ENCODE assay signal across 29 cellular contexts in genomic region chr10:52383088-52383487, GRCh38.
"Had no signal": no experiment of that assay in that cellular context is flagged by ENCODE, and none has a peak within 500 bp of the region (broad histone marks: within the 10 kb centered on the region; RNA-seq: fewer than 3 reads in every experiment).

No MANE protein-coding gene starts in this region.

- H3K4me1 ChIP-seq: SJSA1 had no signal

- DNase-seq: activated CD4-positive, alpha-beta T cell treated with anti-CD3 and anti-CD28 coated beads, Interleukin-2, amount 10 ng/mL, durations not matched to agents 24 days and 14 days; activated CD4-positive, alpha-beta T cell treated with anti-CD3 and anti-CD28 coated beads, Interleukin-2, amount 50 U/mL, for 4 hours; activated CD8-positive, alpha-beta T cell treated with anti-CD3 and anti-CD28 coated beads, Interleukin-2, amount 10 ng/mL, durations not matched to agents 7 days and 5 days; activated gamma-delta T cell; activated naive CD4-positive, alpha-beta T cell treated with Interleukin-2 at 50 U/mL for 16 hours; activated naive CD8-positive, alpha-beta T cell treated with anti-CD3 and anti-CD28 coated beads, Interleukin-2, amount 10 ng/mL, durations not matched to agents 7 days and 5 days; activated T-cell treated with anti-CD3 and anti-CD28 coated beads, Interleukin-2, amount 50 U/mL, for 24 hours; amniotic stem cell; aorta; brain microvascular endothelial cell; central memory CD4-positive, alpha-beta T cell; Karpas-422; KBM-7; NCI-H1105; NCI-H1417 treated with DMSO at 0.1 percent for 48 hours; NCI-H187 treated with DMSO at 0.1 percent for 48 hours; NCI-H2081; NCI-H2171; NCI-H510A; NCI-H526; NCI-H748 treated with DMSO at 0.1 percent for 48 hours; NK-92 treated with Interleukin-12 subunit alpha and Interleukin-12 subunit beta, amount 100 ng/mL, for 24 hours; PC-9; SHP77 had no signal

- H3K4me1 Mint-ChIP-seq: activated CD4-positive, alpha-beta T cell treated with anti-CD3 and anti-CD28 coated beads, Interleukin-2, amount 10 ng/mL, durations not matched to agents 24 days and 14 days; activated naive CD4-positive, alpha-beta T cell treated with anti-CD3 and anti-CD28 coated beads, Interleukin-2, amount 50 U/mL, for 24 hours; activated naive CD8-positive, alpha-beta T cell treated with anti-CD3 and anti-CD28 coated beads, Interleukin-2, amount 10 ng/mL, durations not matched to agents 7 days and 5 days had no signal

- H3K4me3 ChIP-seq: PC-9, SJSA1 had no signal

- H3K4me2 ChIP-seq: PC-9 had no signal

- H3K27me3 ChIP-seq: brain microvascular endothelial cell, SJSA1 had no signal

- H3K27me3 Mint-ChIP-seq: activated CD4-positive, alpha-beta T cell treated with anti-CD3 and anti-CD28 coated beads, Interleukin-2, amount 10 ng/mL, durations not matched to agents 24 days and 14 days; activated naive CD4-positive, alpha-beta T cell treated with anti-CD3 and anti-CD28 coated beads, Interleukin-2, amount 50 U/mL, for 24 hours; activated naive CD8-positive, alpha-beta T cell treated with anti-CD3 and anti-CD28 coated beads, Interleukin-2, amount 10 ng/mL, durations not matched to agents 7 days and 5 days; activated T-cell treated with anti-CD3 and anti-CD28 coated beads, Interleukin-2, amount 50 U/mL, for 24 hours had no signal

- H3K27ac Mint-ChIP-seq: activated CD4-positive, alpha-beta T cell treated with anti-CD3 and anti-CD28 coated beads, Interleukin-2, amount 10 ng/mL, durations not matched to agents 24 days and 14 days; activated CD8-positive, alpha-beta T cell treated with anti-CD3 and anti-CD28 coated beads, Interleukin-2, amount 10 ng/mL, durations not matched to agents 7 days and 5 days; activated naive CD4-positive, alpha-beta T cell treated with anti-CD3 and anti-CD28 coated beads, Interleukin-2, amount 50 U/mL, for 24 hours; activated naive CD8-positive, alpha-beta T cell treated with anti-CD3 and anti-CD28 coated beads, Interleukin-2, amount 10 ng/mL, durations not matched to agents 7 days and 5 days; activated T-cell treated with anti-CD3 and anti-CD28 coated beads, Interleukin-2, amount 50 U/mL, for 24 hours; activated T-helper 2 cell treated with anti-CD3 and anti-CD28 coated beads, Interferon-gamma antibody, Interleukin-2, Interleukin-4, amounts not matched to agents 10 μg/mL and 5 μg/mL and 100 μg/mL, durations not matched to agents 14 hours and 24 hours and 36 hours; T-helper 1 cell treated with Interleukin-12 subunit alpha and Interleukin-12 subunit beta and Interleukin-4 antibody, amounts not matched to agents 30 μg/mL and 1 μg/mL, for 36 hours; T-helper 2 cell treated with Interferon-gamma antibody and Interleukin-4, amounts not matched to agents 5 μg/mL and 100 μg/mL, for 36 hours had no signal

- H3K4me3 Mint-ChIP-seq: activated CD4-positive, alpha-beta T cell treated with anti-CD3 and anti-CD28 coated beads, Interleukin-2, amount 10 ng/mL, durations not matched to agents 24 days and 14 days; activated CD8-positive, alpha-beta T cell treated with anti-CD3 and anti-CD28 coated beads, Interleukin-2, amount 10 ng/mL, durations not matched to agents 7 days and 5 days; activated naive CD4-positive, alpha-beta T cell treated with anti-CD3 and anti-CD28 coated beads, Interleukin-2, amount 50 U/mL, for 24 hours; activated naive CD8-positive, alpha-beta T cell treated with anti-CD3 and anti-CD28 coated beads, Interleukin-2, amount 10 ng/mL, durations not matched to agents 7 days and 5 days; activated T-cell treated with anti-CD3 and anti-CD28 coated beads, Interleukin-2, amount 50 U/mL, for 24 hours; T-helper 1 cell treated with Interleukin-12 subunit alpha and Interleukin-12 subunit beta and Interleukin-4 antibody, amounts not matched to agents 30 μg/mL and 1 μg/mL, for 36 hours; T-helper 2 cell treated with Interferon-gamma antibody and Interleukin-4, amounts not matched to agents 5 μg/mL and 100 μg/mL, for 36 hours had no signal

- H3K9me3 Mint-ChIP-seq: activated CD4-positive, alpha-beta T cell treated with anti-CD3 and anti-CD28 coated beads, Interleukin-2, amount 10 ng/mL, durations not matched to agents 24 days and 14 days; activated naive CD4-positive, alpha-beta T cell treated with anti-CD3 and anti-CD28 coated beads, Interleukin-2, amount 50 U/mL, for 24 hours; activated naive CD8-positive, alpha-beta T cell treated with anti-CD3 and anti-CD28 coated beads, Interleukin-2, amount 10 ng/mL, durations not matched to agents 7 days and 5 days; activated T-helper 2 cell treated with anti-CD3 and anti-CD28 coated beads, Interferon-gamma antibody, Interleukin-2, Interleukin-4, amounts not matched to agents 10 μg/mL and 5 μg/mL and 100 μg/mL, durations not matched to agents 14 hours and 24 hours and 36 hours; T-helper 1 cell treated with Interleukin-12 subunit alpha and Interleukin-12 subunit beta and Interleukin-4 antibody, amounts not matched to agents 30 μg/mL and 1 μg/mL, for 36 hours; T-helper 2 cell treated with Interferon-gamma antibody and Interleukin-4, amounts not matched to agents 5 μg/mL and 100 μg/mL, for 36 hours had no signal

- H3K36me3 Mint-ChIP-seq: activated naive CD4-positive, alpha-beta T cell treated with anti-CD3 and anti-CD28 coated beads, Interleukin-2, amount 50 U/mL, for 24 hours; activated naive CD8-positive, alpha-beta T cell treated with anti-CD3 and anti-CD28 coated beads, Interleukin-2, amount 10 ng/mL, durations not matched to agents 7 days and 5 days had no signal

- H3K36me3 ChIP-seq: brain microvascular endothelial cell, SJSA1 had no signal

- H3K27ac ChIP-seq: brain microvascular endothelial cell, PC-9, SJSA1 had no signal
